21 cellular contexts compared by ENCODE assay signal in genomic region chr1:156834322-156834721, GRCh38. TPM values are rescaled to one million over a fixed set of nuclear protein-coding genes. Genes with fewer than 3 reads are reported as not detected.
A peak's percentile ranks its signal among the peaks of the same experiment; 100 is the strongest.
DNase-seq lines count a peak whose midpoint lies in the region; ATAC-seq lines count a peak whose summit lies in the region.
"Had no signal": no experiment of that assay in that cellular context is flagged by ENCODE, and none has a peak within 500 bp of the region (broad histone marks: within the 10 kb centered on the region; RNA-seq: fewer than 3 reads in every experiment).

No MANE protein-coding gene starts in this region.

- no peaks in the 10 kb centered on the region for H3K36me3 Mint-ChIP-seq in activated CD4-positive, alpha-beta memory T cell treated with anti-CD3 and anti-CD28 coated beads for 36 hours
- H3K36me3 Mint-ChIP-seq in activated CD4-positive, alpha-beta memory T cell treated with anti-CD3 and anti-CD28 coated beads, Interleukin-2, amount 10 ng/mL, durations not matched to agents 7 days and 5 days (ENCODE audit: low read depth): no peaks in the 10 kb centered on the region
- no peaks in the 10 kb centered on the region for H3K36me3 Mint-ChIP-seq in CD4-positive, CD25-positive, alpha-beta regulatory T cell
- peaks cover 13% of the 10 kb centered on the region for H3K36me3 Mint-ChIP-seq in T-helper 17 cell (ENCODE audit: low read depth)
- H3K36me3 Mint-ChIP-seq in naive thymus-derived CD8-positive, alpha-beta T cell: no peaks in the 10 kb centered on the region
- H3K36me3 Mint-ChIP-seq: IgD-negative memory B cell had no signal

- H3K27ac Mint-ChIP-seq in activated CD4-positive, alpha-beta memory T cell treated with anti-CD3 and anti-CD28 coated beads for 36 hours: peak overlapping the region; percentile 13
- no peak overlapping the region for H3K27ac Mint-ChIP-seq in activated CD4-positive, alpha-beta memory T cell treated with anti-CD3 and anti-CD28 coated beads, Interleukin-2, amount 10 ng/mL, durations not matched to agents 7 days and 5 days
- peak overlapping the region; percentile 23 to 90 (median 77) for H3K27ac Mint-ChIP-seq in CD4-positive, CD25-positive, alpha-beta regulatory T cell
- peak overlapping the region; percentile 56 for H3K27ac Mint-ChIP-seq in T-helper 17 cell
- H3K27ac Mint-ChIP-seq in naive thymus-derived CD8-positive, alpha-beta T cell: peak overlapping the region in 7 of 10 donors; percentile 1 to 80 (median 46)
- H3K27ac Mint-ChIP-seq: CD4-positive, alpha-beta T cell; IgD-negative memory B cell had no signal

- H3K36me3 ChIP-seq in CD4-positive, CD25-positive, alpha-beta regulatory T cell (ENCODE audit: control insufficient read depth, insufficient read depth, low read length): no peaks in the 10 kb centered on the region
- H3K36me3 ChIP-seq: BLaER1 had no signal

- H3K9me3 ChIP-seq in CD4-positive, CD25-positive, alpha-beta regulatory T cell (ENCODE audit: control insufficient read depth in 2 of 2, low read length in 2 of 2): no peaks in the 10 kb centered on the region
- H3K9me3 ChIP-seq in T-helper 17 cell (ENCODE audit: control insufficient read depth, low read length, poor library complexity, severe bottlenecking): no peaks in the 10 kb centered on the region
- H3K9me3 ChIP-seq: BLaER1 had no signal

- peaks cover 19% of the 10 kb centered on the region for H3K27me3 Mint-ChIP-seq in activated CD4-positive, alpha-beta memory T cell treated with anti-CD3 and anti-CD28 coated beads for 36 hours
- H3K27me3 Mint-ChIP-seq in activated CD4-positive, alpha-beta memory T cell treated with anti-CD3 and anti-CD28 coated beads, Interleukin-2, amount 10 ng/mL, durations not matched to agents 7 days and 5 days: peaks cover 21% of the 10 kb centered on the region
- no peaks in the 10 kb centered on the region for H3K27me3 Mint-ChIP-seq in CD4-positive, CD25-positive, alpha-beta regulatory T cell
- peaks cover 31% of the 10 kb centered on the region for H3K27me3 Mint-ChIP-seq in T-helper 17 cell
- peaks cover 9 to 23% (median 20%) of the 10 kb centered on the region in 5 donors for H3K27me3 Mint-ChIP-seq in naive thymus-derived CD8-positive, alpha-beta T cell

- peak; percentile 38 for DNase-seq in activated CD4-positive, alpha-beta memory T cell treated with anti-CD3 and anti-CD28 coated beads for 36 hours
- no peak for DNase-seq in activated CD4-positive, alpha-beta memory T cell treated with anti-CD3 and anti-CD28 coated beads, Interleukin-2, amount 10 ng/mL, durations not matched to agents 7 days and 5 days
- DNase-seq in CD4-positive, CD25-positive, alpha-beta regulatory T cell: peak in 1 of 3 donors; percentile 24
- DNase-seq in T-helper 17 cell (no peak), NCI-H510A treated with DMSO at 0.1 percent for 48 hours (lab: John Stamatoyannopoulos, UW) (no peak)
- DNase-seq in naive thymus-derived CD8-positive, alpha-beta T cell: no peak
- DNase-seq: CD4-positive, alpha-beta T cell; COR-L47; NCI-H2029 treated with DMSO at 0.1 percent for 48 hours; NCI-H446 treated with DMSO at 0.1 percent for 48 hours; NCI-H526 treated with DMSO at 0.1 percent for 48 hours had no signal

- no peak overlapping the region for H3K27ac ChIP-seq in CD4-positive, CD25-positive, alpha-beta regulatory T cell (ENCODE audit: insufficient read depth, low read length, poor library complexity, severe bottlenecking)
- H3K27ac ChIP-seq: BLaER1, HL-60, KMS-11, RWPE1 had no signal

- ATAC-seq in CD4-positive, CD25-positive, alpha-beta regulatory T cell (ENCODE audit: low read depth in 2 of 2): no peak
- no peak for ATAC-seq in T-helper 17 cell
- no peak for ATAC-seq in naive thymus-derived CD8-positive, alpha-beta T cell
- ATAC-seq in HG03280 (IDR thresholded peaks at IDR 0.05; ENCODE audit: unreplicated experiment): no peak
- ATAC-seq: Panc1 had no signal

- peaks cover 22% of the 10 kb centered on the region for H3K4me1 ChIP-seq in CD4-positive, CD25-positive, alpha-beta regulatory T cell (ENCODE audit: control insufficient read depth, insufficient read depth, low read length, poor library complexity, severe bottlenecking)

- POLR2A ChIA-PET in activated CD4-positive, alpha-beta memory T cell treated with anti-CD3 and anti-CD28 coated beads for 36 hours (lab: Charles Lee): interaction anchor here (0.8 to 1.2 kb wide), 4 partner anchors 12 to 78 kb away, joined by 3 to 4 read pairs (median 3); partner anchors contain the start of gene SH2D2A
- POLR2A ChIA-PET in activated CD4-positive, alpha-beta memory T cell treated with anti-CD3 and anti-CD28 coated beads, Interleukin-2, amount 10 ng/mL, durations not matched to agents 7 days and 5 days (lab: Charles Lee): interaction anchor here (0.6 to 1.8 kb wide), 3 partner anchors 18 to 106 kb away, joined by 3 to 7 read pairs (median 5); partner anchors contain the start of genes ISG20L2, METTL25B and SH2D2A
- POLR2A ChIA-PET in naive thymus-derived CD8-positive, alpha-beta T cell (lab: Charles Lee): no interaction called here

- H3K4me3 ChIP-seq in CD4-positive, CD25-positive, alpha-beta regulatory T cell (ENCODE audit: low read depth, low read length): no peak overlapping the region
- H3K4me3 ChIP-seq: BLaER1 had no signal

- no peaks in the 10 kb centered on the region for H3K9me3 Mint-ChIP-seq in activated CD4-positive, alpha-beta memory T cell treated with anti-CD3 and anti-CD28 coated beads for 36 hours
- no peaks in the 10 kb centered on the region for H3K9me3 Mint-ChIP-seq in activated CD4-positive, alpha-beta memory T cell treated with anti-CD3 and anti-CD28 coated beads, Interleukin-2, amount 10 ng/mL, durations not matched to agents 7 days and 5 days
- no peaks in the 10 kb centered on the region for H3K9me3 Mint-ChIP-seq in CD4-positive, CD25-positive, alpha-beta regulatory T cell
- no peaks in the 10 kb centered on the region for H3K9me3 Mint-ChIP-seq in naive thymus-derived CD8-positive, alpha-beta T cell
- H3K9me3 Mint-ChIP-seq: CD4-positive, alpha-beta T cell; IgD-negative memory B cell had no signal

- H3K4me1 Mint-ChIP-seq in activated CD4-positive, alpha-beta memory T cell treated with anti-CD3 and anti-CD28 coated beads for 36 hours (ENCODE audit: low read depth): peaks cover 45% of the 10 kb centered on the region
- H3K4me1 Mint-ChIP-seq in activated CD4-positive, alpha-beta memory T cell treated with anti-CD3 and anti-CD28 coated beads, Interleukin-2, amount 10 ng/mL, durations not matched to agents 7 days and 5 days: peaks cover 49% of the 10 kb centered on the region
- peaks cover 7 to 42% (median 15%) of the 10 kb centered on the region in 4 donors for H3K4me1 Mint-ChIP-seq in CD4-positive, CD25-positive, alpha-beta regulatory T cell
- H3K4me1 Mint-ChIP-seq in T-helper 17 cell: peaks cover 28% of the 10 kb centered on the region
- H3K4me1 Mint-ChIP-seq in naive thymus-derived CD8-positive, alpha-beta T cell: peaks cover 7 to 19% (median 10%) of the 10 kb centered on the region in 4 donors
- H3K4me1 Mint-ChIP-seq: IgD-negative memory B cell had no signal

- intact Hi-C loops in activated CD4-positive, alpha-beta memory T cell treated with anti-CD3 and anti-CD28 coated beads for 36 hours (cut with micrococcal nuclease): no loop called here

- no peaks in the 10 kb centered on the region for H3K27me3 ChIP-seq in CD4-positive, CD25-positive, alpha-beta regulatory T cell (ENCODE audit: control insufficient read depth, insufficient read depth, low read length)
- H3K27me3 ChIP-seq: BLaER1 had no signal

- H3K4me3 Mint-ChIP-seq in activated CD4-positive, alpha-beta memory T cell treated with anti-CD3 and anti-CD28 coated beads for 36 hours: no peak overlapping the region
- no peak overlapping the region for H3K4me3 Mint-ChIP-seq in activated CD4-positive, alpha-beta memory T cell treated with anti-CD3 and anti-CD28 coated beads, Interleukin-2, amount 10 ng/mL, durations not matched to agents 7 days and 5 days
- H3K4me3 Mint-ChIP-seq in CD4-positive, CD25-positive, alpha-beta regulatory T cell: no peak overlapping the region
- no peak overlapping the region for H3K4me3 Mint-ChIP-seq in T-helper 17 cell
- no peak overlapping the region for H3K4me3 Mint-ChIP-seq in naive thymus-derived CD8-positive, alpha-beta T cell
- H3K4me3 Mint-ChIP-seq: CD4-positive, alpha-beta T cell; IgD-negative memory B cell had no signal

- CTCF ChIA-PET in activated CD4-positive, alpha-beta memory T cell treated with anti-CD3 and anti-CD28 coated beads for 36 hours (lab: Charles Lee): interaction anchor here (0.6 to 6.9 kb wide), 4 partner anchors 12 to 155 kb away, joined by 3 to 137 read pairs (median 6); partner anchors contain the start of genes NTRK1 and PEAR1
- CTCF ChIA-PET in activated CD4-positive, alpha-beta memory T cell treated with anti-CD3 and anti-CD28 coated beads, Interleukin-2, amount 10 ng/mL, durations not matched to agents 7 days and 5 days (lab: Charles Lee): interaction anchor here (0.6 to 7.3 kb wide), 5 partner anchors 20 to 145 kb away, joined by 3 to 88 read pairs (median 4); partner anchors contain the start of genes INSRR and NTRK1

RNA-seq across cellular contexts. Expression of gene SH2D2A, which starts 17.7 kb away (rescaled TPM):
- total RNA-seq in activated CD4-positive, alpha-beta memory T cell treated with anti-CD3 and anti-CD28 coated beads for 36 hours: 100 to 1,000 TPM; 280 to 294 TPM
- 100 to 1,000 TPM; 192 to 193 TPM for total RNA-seq in activated CD4-positive, alpha-beta memory T cell treated with anti-CD3 and anti-CD28 coated beads, Interleukin-2, amount 10 ng/mL, durations not matched to agents 7 days and 5 days
- 158 TPM for total RNA-seq in CD4-positive, CD25-positive, alpha-beta regulatory T cell
- 10 to 100 TPM; 27.3 to 36.4 (median 31.2) TPM for polyA plus RNA-seq in CD4-positive, CD25-positive, alpha-beta regulatory T cell
- total RNA-seq in T-helper 17 cell: 100 to 1,000 TPM; 129 to 137 TPM
- 10 to 100 TPM; 24.3 to 24.7 TPM for total RNA-seq in naive thymus-derived CD8-positive, alpha-beta T cell
- 10 to 100 TPM; 23.6 to 31.5 (median 25.6) TPM for polyA plus RNA-seq in naive thymus-derived CD8-positive, alpha-beta T cell

RNA-seq across cellular contexts. Expression of gene INSRR, which starts 24.6 kb away (rescaled TPM):
- under 1 TPM; 0.05 to 0.14 TPM for total RNA-seq in activated CD4-positive, alpha-beta memory T cell treated with anti-CD3 and anti-CD28 coated beads for 36 hours
- under 1 TPM; 0.08 to 0.13 TPM for total RNA-seq in activated CD4-positive, alpha-beta memory T cell treated with anti-CD3 and anti-CD28 coated beads, Interleukin-2, amount 10 ng/mL, durations not matched to agents 7 days and 5 days
- 0.07 TPM for total RNA-seq in CD4-positive, CD25-positive, alpha-beta regulatory T cell
- polyA plus RNA-seq in CD4-positive, CD25-positive, alpha-beta regulatory T cell: not detected
- total RNA-seq in T-helper 17 cell: not detected
- total RNA-seq in naive thymus-derived CD8-positive, alpha-beta T cell: not detected
- polyA plus RNA-seq in naive thymus-derived CD8-positive, alpha-beta T cell: not detected
- total RNA-seq: CD4-positive, alpha-beta T cell; Daoy; G401 had no signal
- polyA plus RNA-seq: AG04450, IgD-negative memory B cell had no signal

RNA-seq across cellular contexts. Expression of gene NTRK1, which starts 26.3 kb away (rescaled TPM):
- total RNA-seq in activated CD4-positive, alpha-beta memory T cell treated with anti-CD3 and anti-CD28 coated beads for 36 hours: 1 to 10 TPM; 6.4 to 6.7 TPM
- total RNA-seq in activated CD4-positive, alpha-beta memory T cell treated with anti-CD3 and anti-CD28 coated beads, Interleukin-2, amount 10 ng/mL, durations not matched to agents 7 days and 5 days: 1 to 10 TPM; 1.6 to 1.8 TPM
- 0.91 TPM for total RNA-seq in CD4-positive, CD25-positive, alpha-beta regulatory T cell
- under 1 TPM in 3 of 4 donors, not detected in 1; 0.06 to 0.44 (median 0.10) TPM for polyA plus RNA-seq in CD4-positive, CD25-positive, alpha-beta regulatory T cell
- under 1 TPM; 0.34 to 0.67 TPM for total RNA-seq in T-helper 17 cell
- total RNA-seq in naive thymus-derived CD8-positive, alpha-beta T cell: not detected
- under 1 TPM in 2 of 3 donors, not detected in 1; 0.14 to 0.25 TPM for polyA plus RNA-seq in naive thymus-derived CD8-positive, alpha-beta T cell
- polyA plus RNA-seq: AG04450, IgD-negative memory B cell had no signal

RNA-seq across cellular contexts. Expression of gene PEAR1, which starts 59.2 kb away (rescaled TPM):
- not detected for total RNA-seq in activated CD4-positive, alpha-beta memory T cell treated with anti-CD3 and anti-CD28 coated beads for 36 hours
- total RNA-seq in activated CD4-positive, alpha-beta memory T cell treated with anti-CD3 and anti-CD28 coated beads, Interleukin-2, amount 10 ng/mL, durations not matched to agents 7 days and 5 days: under 1 TPM in 1 of 2 experiments, not detected in 1; 0.05 TPM
- 1.3 TPM for total RNA-seq in CD4-positive, CD25-positive, alpha-beta regulatory T cell
- polyA plus RNA-seq in CD4-positive, CD25-positive, alpha-beta regulatory T cell: not detected
- total RNA-seq in T-helper 17 cell: 10 to 100 TPM in 1 of 2 donors, under 1 TPM in 1; 0.42 to 17.7 TPM
- total RNA-seq in naive thymus-derived CD8-positive, alpha-beta T cell: under 1 TPM in 1 of 2 experiments, not detected in 1; 0.11 TPM
- not detected for polyA plus RNA-seq in naive thymus-derived CD8-positive, alpha-beta T cell
- polyA plus RNA-seq: IgD-negative memory B cell had no signal
